ENCODE assay signal across 10 cellular contexts in genomic region chr2:144414324-144414845, GRCh38.
DNase-seq lines count a peak whose midpoint lies in the region; ATAC-seq, FAIRE-seq and TF ChIP-seq lines count a peak whose summit lies in the region.
"Had no signal": no experiment of that assay in that cellular context is flagged by ENCODE, and none has a peak within 500 bp of the region (broad histone marks: within the 10 kb centered on the region; RNA-seq: fewer than 3 reads in every experiment).

No MANE protein-coding gene starts in this region.

- H3K79me2 ChIP-seq in keratinocyte (ENCODE audit: control insufficient read depth, insufficient read depth, low read length), result no peaks in the 10 kb centered on the region

- no peak for FAIRE-seq in keratinocyte (lab: Jason Lieb, UNC)

- no peaks in the 10 kb centered on the region for H3K9me3 ChIP-seq in keratinocyte (ENCODE audit: control insufficient read depth, low read depth, low read length)
- H3K9me3 ChIP-seq: SJSA1 had no signal

- peaks cover 4% of the 10 kb centered on the region for H3K36me3 Mint-ChIP-seq in activated T-cell treated with anti-CD3 and anti-CD28 coated beads, Interleukin-2, amount 50 U/mL, for 4 hours (ENCODE audit: insufficient read depth)
- H3K36me3 Mint-ChIP-seq in naive thymus-derived CD8-positive, alpha-beta T cell, result peaks cover 0 to 4% (median 0%) of the 10 kb centered on the region in 3 donors

- H3K4me1 ChIP-seq in keratinocyte (ENCODE audit: control insufficient read depth, extremely low read depth, insufficient read depth, low read length), result no peaks in the 10 kb centered on the region
- H3K4me1 ChIP-seq: SJSA1 had no signal

- H3K4me3 ChIP-seq in keratinocyte (ENCODE audit: control insufficient read depth in 2 of 3, extremely low read depth in 1 of 3, insufficient read depth in 2 of 3, low read depth in 1 of 3, low read length in 3 of 3), result no peak overlapping the region
- H3K4me3 ChIP-seq: SJSA1 had no signal

- peak; percentile 88 for ATAC-seq in GM18511 (IDR thresholded peaks at IDR 0.05; ENCODE audit: unreplicated experiment)
- ATAC-seq in HG02884 (IDR thresholded peaks at IDR 0.05; ENCODE audit: unreplicated experiment), result peak; percentile 95
- ATAC-seq in activated T-cell treated with anti-CD3 and anti-CD28 coated beads, Interleukin-2, amount 50 U/mL, for 4 hours, result peak; percentile 91 to 95
- no peak for ATAC-seq in naive thymus-derived CD8-positive, alpha-beta T cell

- H3K27ac ChIP-seq in keratinocyte (ENCODE audit: control insufficient read depth, insufficient read depth, low read length), result no peak overlapping the region
- H3K27ac ChIP-seq: SJSA1 had no signal

- no peaks in the 10 kb centered on the region for H3K9me1 ChIP-seq in keratinocyte (ENCODE audit: control insufficient read depth, extremely low read depth, insufficient read depth, low read length)

- no peaks in the 10 kb centered on the region for H3K9me3 Mint-ChIP-seq in activated T-cell treated with anti-CD3 and anti-CD28 coated beads, Interleukin-2, amount 50 U/mL, for 4 hours
- H3K9me3 Mint-ChIP-seq in naive thymus-derived CD8-positive, alpha-beta T cell, result peaks cover 0 to 5% (median 0%) of the 10 kb centered on the region in 9 donors
- H3K9me3 Mint-ChIP-seq: nephron had no signal

- TF ChIP-seq CTCF in keratinocyte (optimal IDR thresholded peaks at IDR 0.05 in 1 of 3, IDR thresholded peaks at IDR 0.05 in 1 of 3, conservative IDR thresholded peaks at IDR 0.05 in 1 of 3; ENCODE audit: extremely low read depth in 1 of 3, insufficient read depth in 2 of 3, low read length in 3 of 3), result no peak

- POLR2A ChIA-PET in naive thymus-derived CD8-positive, alpha-beta T cell (lab: Charles Lee), result no interaction called here

- H2AFZ ChIP-seq in keratinocyte (ENCODE audit: control insufficient read depth, low read length), result no peak overlapping the region

- no peaks in the 10 kb centered on the region for H3K27me3 ChIP-seq in keratinocyte (ENCODE audit: control insufficient read depth, extremely low read depth, insufficient read depth, low read length)
- H3K27me3 ChIP-seq: SJSA1 had no signal

- no peak overlapping the region for H3K4me3 Mint-ChIP-seq in activated T-cell treated with anti-CD3 and anti-CD28 coated beads, Interleukin-2, amount 50 U/mL, for 4 hours
- H3K4me3 Mint-ChIP-seq in naive thymus-derived CD8-positive, alpha-beta T cell, result peak overlapping the region in 1 of 10 donors; percentile 38
- H3K4me3 Mint-ChIP-seq: nephron had no signal

- no peaks in the 10 kb centered on the region for H3K27me3 Mint-ChIP-seq in activated T-cell treated with anti-CD3 and anti-CD28 coated beads, Interleukin-2, amount 50 U/mL, for 4 hours (ENCODE audit: low read depth)
- no peaks in the 10 kb centered on the region for H3K27me3 Mint-ChIP-seq in naive thymus-derived CD8-positive, alpha-beta T cell

- H3K4me2 ChIP-seq in keratinocyte (ENCODE audit: control insufficient read depth, extremely low read depth, insufficient read depth, low read depth, low read length), result no peak overlapping the region

- no peak overlapping the region for H3K9ac ChIP-seq in keratinocyte (ENCODE audit: control insufficient read depth, extremely low read depth, insufficient read depth, low read length)

- dilution Hi-C loops in keratinocyte (cut with MboI; ENCODE audit: extremely low pct_ligation_motif_present, low sequenced_read_pairs), result no loop called here

- peak overlapping the region in 1 of 10 donors; percentile 83 for H3K27ac Mint-ChIP-seq in naive thymus-derived CD8-positive, alpha-beta T cell

- no peaks in the 10 kb centered on the region for H3K36me3 ChIP-seq in keratinocyte (ENCODE audit: control insufficient read depth in 2 of 2, extremely low read depth in 1 of 2, insufficient read depth in 2 of 2, low read length in 2 of 2)

- H3K4me1 Mint-ChIP-seq in activated T-cell treated with anti-CD3 and anti-CD28 coated beads, Interleukin-2, amount 50 U/mL, for 4 hours (ENCODE audit: low read depth), result peaks cover 15% of the 10 kb centered on the region
- H3K4me1 Mint-ChIP-seq in naive thymus-derived CD8-positive, alpha-beta T cell, result peaks cover 0 to 12% (median 2%) of the 10 kb centered on the region in 4 donors

- H4K20me1 ChIP-seq in keratinocyte (ENCODE audit: control insufficient read depth, extremely low read depth, insufficient read depth, low read length), result no peaks in the 10 kb centered on the region

- DNase-seq in activated T-cell treated with anti-CD3 and anti-CD28 coated beads, Interleukin-2, amount 50 U/mL, for 4 hours, result no peak
- DNase-seq in keratinocyte (ENCODE audit: low read depth, low spot score), result peak; percentile 5
- no peak for DNase-seq in NCI-H446 treated with DMSO at 0.1 percent for 48 hours (lab: John Stamatoyannopoulos, UW)
- DNase-seq in naive thymus-derived CD8-positive, alpha-beta T cell, result no peak
- no peak for DNase-seq in NCI-H69 (lab: John Stamatoyannopoulos, UW)
- DNase-seq in middle frontal gyrus (ENCODE audit: extremely low spot score, low spot score), result no peak

Comparison
In these comparisons a context has a peak if more than half of its experiments do, and no peak if none do; other contexts are left out.
1. ATAC-seq: peak in GM18511 (single experiment), HG02884 (single experiment) and activated T-cell treated with anti-CD3 and anti-CD28 coated beads, Interleukin-2, amount 50 U/mL, for 4 hours (2 of 2); none in naive thymus-derived CD8-positive, alpha-beta T cell (0 of 2).